In the genomic region with DNA sequence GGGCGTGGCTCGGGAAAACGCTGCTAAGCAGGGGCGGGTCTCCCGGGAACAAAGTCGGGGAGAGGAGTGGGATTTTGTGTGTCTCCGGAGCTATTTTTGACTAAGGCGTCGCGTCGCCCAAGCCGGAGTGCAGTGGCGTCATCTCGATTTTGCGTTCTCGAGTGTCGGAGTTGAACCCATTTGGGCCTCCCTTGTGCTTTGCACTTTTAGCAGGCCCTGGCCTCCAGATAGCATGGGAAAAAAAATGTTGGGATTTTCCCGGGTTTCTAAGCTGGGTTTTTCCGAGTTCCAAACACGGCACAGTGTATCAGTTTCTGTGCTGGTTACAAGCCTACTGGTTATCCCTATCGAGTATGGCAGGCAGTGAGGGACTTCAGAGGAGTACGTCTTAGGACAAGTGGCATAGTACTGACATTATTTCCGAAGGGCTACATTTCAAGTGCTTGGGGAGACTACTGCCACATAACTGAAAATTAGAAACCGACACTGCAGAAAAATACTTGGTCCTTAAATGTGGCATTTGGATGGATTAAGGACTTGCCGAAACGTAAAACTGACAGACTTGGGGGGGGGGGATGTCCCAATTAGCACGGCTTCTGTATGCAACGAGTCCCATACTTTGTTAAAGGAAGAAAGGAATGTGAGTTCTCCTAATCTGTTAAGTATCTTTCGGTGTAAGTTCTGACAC, we compare ENCODE assay signal across 8 cellular contexts.
A peak's percentile ranks its signal among the peaks of the same experiment; 100 is the strongest.
DNase-seq lines count a peak whose midpoint lies in the region; ATAC-seq and TF ChIP-seq lines count a peak whose summit lies in the region.

No MANE protein-coding gene starts in this region.

- ATAC-seq in HG02571 (IDR thresholded peaks at IDR 0.05; ENCODE audit: unreplicated experiment), result peak; percentile 6

- intact Hi-C loops in breast epithelium (cut with DNase I; ENCODE audit: low total_unique reads), result loop anchor here (2.0 to 5.0 kb wide), 2 partner anchors 32 to 85 kb away; a partner anchor contains a TSS

- TF ChIP-seq CTCF in GM12875 (IDR thresholded peaks at IDR 0.05; ENCODE audit: borderline replicate concordance, insufficient read depth, low read depth, low read length) (no peak), NB4 (IDR thresholded peaks at IDR 0.05; ENCODE audit: low read depth, low read length) (no peak), breast epithelium (IDR thresholded peaks at IDR 0.05) (no peak), kidney epithelial cell (IDR thresholded peaks at IDR 0.05; ENCODE audit: insufficient read depth, low read length, poor library complexity, severe bottlenecking) (no peak)

- no peaks in the 10 kb centered on the region for H3K9me3 ChIP-seq in breast epithelium

- H3K27me3 ChIP-seq in breast epithelium, result no peaks in the 10 kb centered on the region
- no peaks in the 10 kb centered on the region for H3K27me3 ChIP-seq in kidney epithelial cell (ENCODE audit: control insufficient read depth, insufficient read depth, low read length)

- TF ChIP-seq POLR2A in NB4 (IDR thresholded peaks at IDR 0.05; ENCODE audit: extremely low read depth, insufficient read length) (peak; percentile 62), breast epithelium (IDR thresholded peaks at IDR 0.05) (peak; percentile 87)

- H3K4me3 ChIP-seq in GM12875 (ENCODE audit: low read depth, low read length), result peak overlapping the region; percentile 75
- H3K4me3 ChIP-seq in NB4 (ENCODE audit: low read depth, low read length), result peak overlapping the region; percentile 70
- peak overlapping the region; percentile 78 to 86 (median 85) for H3K4me3 ChIP-seq in breast epithelium
- peak overlapping the region; percentile 91 for H3K4me3 ChIP-seq in kidney epithelial cell (ENCODE audit: low read depth, low read length)

- DNase-seq in NB4 (ENCODE audit: low read depth) (peak; percentile 89), T1000 (lab: John Stamatoyannopoulos, UW) (peak; percentile 77), breast epithelium (ENCODE audit: low spot score in 2 of 2) (peak; percentile 63 to 73), kidney epithelial cell (ENCODE audit: low read depth) (no peak), NCI-H524 treated with DMSO at 0.1 percent for 48 hours (lab: John Stamatoyannopoulos, UW) (no peak)
- peak; percentile 18 to 27 for DNase-seq in stimulated activated CD4-positive, alpha-beta T cell treated with anti-CD3 and anti-CD28 coated beads, Interleukin-15, amount 100 ng/mL, for 1 hour (ENCODE audit: low read depth in 1 of 2, low spot score in 1 of 2)

- H3K4me1 ChIP-seq in breast epithelium, result no peaks in the 10 kb centered on the region

- peak overlapping the region; percentile 91 to 93 for H3K27ac ChIP-seq in breast epithelium

- H3K36me3 ChIP-seq in breast epithelium (no peaks in the 10 kb centered on the region), kidney epithelial cell (ENCODE audit: control insufficient read depth, insufficient read depth, low read length) (no peaks in the 10 kb centered on the region)

Comparison
In these comparisons a context has a peak if more than half of its experiments do, and no peak if none do; other contexts are left out.
1. DNase-seq: peak in NB4 (single experiment), T1000 (single experiment), breast epithelium (2 of 2) and stimulated activated CD4-positive, alpha-beta T cell treated with anti-CD3 and anti-CD28 coated beads, Interleukin-15, amount 100 ng/mL, for 1 hour (2 of 2); none in kidney epithelial cell (single experiment) and NCI-H524 treated with DMSO at 0.1 percent for 48 hours (single experiment).
2. Peak in every context shown above with its lines, with median percentiles within 50 percentile points of each other: H3K4me3 ChIP-seq.